ENCODE assay signal across 11 cellular contexts in the genomic region with DNA sequence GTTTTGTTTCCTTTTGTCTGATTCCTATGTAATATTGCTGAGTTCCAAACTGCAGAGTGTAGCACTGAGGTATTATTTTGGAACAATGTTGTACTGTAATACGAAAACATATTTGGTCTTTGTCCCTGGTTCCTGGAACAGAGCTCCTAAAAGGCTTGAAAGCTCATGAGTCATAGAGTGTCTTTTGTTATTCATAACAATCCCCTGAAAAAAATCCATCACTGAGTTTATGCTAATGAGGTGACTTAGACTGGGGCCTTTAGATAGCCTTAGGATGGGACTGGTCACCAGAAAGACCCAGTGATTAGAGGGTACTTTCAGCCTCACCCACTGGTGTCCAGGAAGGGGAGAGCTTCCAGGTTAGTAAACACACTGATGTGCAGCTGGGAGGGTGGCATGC.
DNase-seq lines count a peak whose midpoint lies in the region; ATAC-seq and TF ChIP-seq lines count a peak whose summit lies in the region.
"Had no signal": no experiment of that assay in that cellular context is flagged by ENCODE, and none has a peak within 500 bp of the region (broad histone marks: within the 10 kb centered on the region; RNA-seq: fewer than 3 reads in every experiment).

No MANE protein-coding gene starts in this region.

- no peaks in the 10 kb centered on the region for H3K27me3 ChIP-seq in tibial nerve
- H3K27me3 ChIP-seq: SJSA1 had no signal

- H3K27ac Mint-ChIP-seq in activated naive CD4-positive, alpha-beta T cell treated with anti-CD3 and anti-CD28 coated beads for 36 hours: no peak overlapping the region
- H3K27ac Mint-ChIP-seq: IgD-negative memory B cell had no signal

- H3K36me3 ChIP-seq in tibial nerve: no peaks in the 10 kb centered on the region
- H3K36me3 ChIP-seq: SJSA1 had no signal

- H3K4me3 Mint-ChIP-seq in activated naive CD4-positive, alpha-beta T cell treated with anti-CD3 and anti-CD28 coated beads for 36 hours: no peak overlapping the region
- H3K4me3 Mint-ChIP-seq: IgD-negative memory B cell had no signal

- TF ChIP-seq POLR2A in tibial nerve (IDR thresholded peaks at IDR 0.05): no peak

- peak overlapping the region in 1 of 4 donors; percentile 61 for H3K27ac ChIP-seq in tibial nerve
- H3K27ac ChIP-seq: SJSA1 had no signal

- intact Hi-C loops in activated naive CD4-positive, alpha-beta T cell treated with anti-CD3 and anti-CD28 coated beads for 36 hours (cut with micrococcal nuclease): loop anchor here (2.0 to 5.0 kb wide), 2 partner anchors 238 to 309 kb away; a partner anchor contains a TSS

- CTCF ChIA-PET in activated naive CD4-positive, alpha-beta T cell treated with anti-CD3 and anti-CD28 coated beads for 36 hours (lab: Charles Lee): interaction anchor here (0.5 to 0.8 kb wide), 2 partner anchors 25 to 360 kb away, joined by 3 read pairs; no protein-coding TSS in a partner anchor

- H3K27me3 Mint-ChIP-seq in activated naive CD4-positive, alpha-beta T cell treated with anti-CD3 and anti-CD28 coated beads for 36 hours (ENCODE audit: low read depth): no peaks in the 10 kb centered on the region
- H3K27me3 Mint-ChIP-seq: IgD-negative memory B cell had no signal

- TF ChIP-seq EP300 in tibial nerve (IDR thresholded peaks at IDR 0.05): no peak

- H3K9me3 ChIP-seq in tibial nerve: no peaks in the 10 kb centered on the region
- H3K9me3 ChIP-seq: SJSA1 had no signal

- no peaks in the 10 kb centered on the region for H3K9me3 Mint-ChIP-seq in activated naive CD4-positive, alpha-beta T cell treated with anti-CD3 and anti-CD28 coated beads for 36 hours
- H3K9me3 Mint-ChIP-seq: IgD-negative memory B cell had no signal

- DNase-seq in ELR (ENCODE audit: low read depth) (peak; percentile 74), dermis microvascular lymphatic vessel endothelial cell (ENCODE audit: low read depth in 2 of 2) (peak; percentile 60 to 80), tibial nerve (ENCODE audit: low spot score in 2 of 2) (no peak), T1000 (lab: John Stamatoyannopoulos, UW) (no peak)
- no peak for DNase-seq in activated naive CD4-positive, alpha-beta T cell treated with anti-CD3 and anti-CD28 coated beads for 36 hours
- no peak for DNase-seq in stimulated activated CD4-positive, alpha-beta T cell treated with anti-CD3 and anti-CD28 coated beads, Interleukin-4, amount 100 ng/mL, for 1 hour
- DNase-seq: amygdala had no signal

- no peak for TF ChIP-seq CTCF in tibial nerve (IDR thresholded peaks at IDR 0.05)

- 43 to 52% methylated on average over 1 of the region's 1 CpG for WGBS in tibial nerve, 2 donors

- ATAC-seq in GM21447 (IDR thresholded peaks at IDR 0.05; ENCODE audit: unreplicated experiment) (peak; percentile 77), HG03432 (IDR thresholded peaks at IDR 0.05; ENCODE audit: unreplicated experiment) (peak; percentile 82)

- H3K4me1 ChIP-seq in tibial nerve: peaks cover 0 to 2% (median 0%) of the 10 kb centered on the region in 4 donors
- H3K4me1 ChIP-seq: SJSA1 had no signal

- peaks cover 16% of the 10 kb centered on the region for H3K36me3 Mint-ChIP-seq in activated naive CD4-positive, alpha-beta T cell treated with anti-CD3 and anti-CD28 coated beads for 36 hours (ENCODE audit: low read depth)

- peaks cover 15% of the 10 kb centered on the region for H3K4me1 Mint-ChIP-seq in activated naive CD4-positive, alpha-beta T cell treated with anti-CD3 and anti-CD28 coated beads for 36 hours (ENCODE audit: low read depth)
- H3K4me1 Mint-ChIP-seq: IgD-negative memory B cell had no signal

- no peak overlapping the region for H3K4me3 ChIP-seq in tibial nerve
- H3K4me3 ChIP-seq: SJSA1 had no signal

Comparison
In these comparisons a context has a peak if more than half of its experiments do, and no peak if none do; other contexts are left out.
1. DNase-seq: peak in ELR (single experiment) and dermis microvascular lymphatic vessel endothelial cell (2 of 2); none in tibial nerve (0 of 2), T1000 (single experiment), activated naive CD4-positive, alpha-beta T cell treated with anti-CD3 and anti-CD28 coated beads for 36 hours (single experiment) and stimulated activated CD4-positive, alpha-beta T cell treated with anti-CD3 and anti-CD28 coated beads, Interleukin-4, amount 100 ng/mL, for 1 hour (single experiment).